Comparison of ENCODE assay signal across 8 cellular contexts in the genomic region with DNA sequence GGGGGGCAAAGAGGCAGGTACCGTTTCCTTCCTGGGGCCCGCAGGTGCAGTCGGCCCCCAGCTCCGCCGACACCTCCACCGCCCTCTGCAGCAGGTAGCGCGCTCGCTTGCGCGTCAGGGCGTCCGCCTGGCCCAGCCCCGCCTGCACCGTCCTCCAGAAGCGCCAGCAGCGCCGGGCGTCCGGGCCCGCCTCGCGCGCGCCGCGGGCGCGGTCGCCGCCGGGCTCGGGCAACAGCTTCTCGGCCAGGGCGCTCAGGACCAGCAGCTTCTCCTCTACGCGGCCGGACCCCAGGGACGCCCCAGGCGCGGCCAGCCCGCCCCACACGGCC. TPM values are rescaled to one million over a fixed set of nuclear protein-coding genes. Genes with fewer than 3 reads are reported as not detected.
A peak's percentile ranks its signal among the peaks of the same experiment; 100 is the strongest.
DNase-seq lines count a peak whose midpoint lies in the region; ATAC-seq and TF ChIP-seq lines count a peak whose summit lies in the region.

No MANE protein-coding gene starts in this region.

- H2AFZ ChIP-seq in GM23248 (peak overlapping the region; percentile 88), Karpas-422 (ENCODE audit: low read length) (peak overlapping the region; percentile 72)

- ATAC-seq in body of pancreas = peak; percentile 84

- no peaks in the 10 kb centered on the region for H3K4me1 ChIP-seq in GM23248 (ENCODE audit: insufficient read depth)
- peaks cover 49% of the 10 kb centered on the region for H3K4me1 ChIP-seq in Karpas-422 (ENCODE audit: low read length)
- peaks cover 21% of the 10 kb centered on the region for H3K4me1 ChIP-seq in body of pancreas

- H3K79me2 ChIP-seq in GM23248 (ENCODE audit: insufficient read depth) (peaks cover 26% of the 10 kb centered on the region), Karpas-422 (ENCODE audit: low read length) (peaks cover 49% of the 10 kb centered on the region)

- intact Hi-C loops in body of pancreas (cut with DNase I) = no loop called here

- no peaks in the 10 kb centered on the region for H3K9me3 ChIP-seq in GM23248 (ENCODE audit: low read depth)
- H3K9me3 ChIP-seq in Karpas-422 (ENCODE audit: low read length) = no peaks in the 10 kb centered on the region
- H3K9me3 ChIP-seq in body of pancreas = no peaks in the 10 kb centered on the region

- H3K9ac ChIP-seq in GM23248 (peak overlapping the region; percentile 79), Karpas-422 (ENCODE audit: low read length) (peak overlapping the region; percentile 85)

- H3K4me2 ChIP-seq in GM23248 (ENCODE audit: unreplicated experiment) (peak overlapping the region; percentile 89), Karpas-422 (ENCODE audit: low read depth, low read length, poor library complexity, severe bottlenecking) (peak overlapping the region; percentile 99)

- H3K36me3 ChIP-seq in GM23248 (ENCODE audit: low read depth) (no peaks in the 10 kb centered on the region), Karpas-422 (ENCODE audit: insufficient read depth, low read length) (no peaks in the 10 kb centered on the region), body of pancreas (replicated peaks in 1 of 2; ENCODE audit: insufficient read depth in 1 of 2, low read depth in 2 of 2) (no peaks in the 10 kb centered on the region), kidney epithelial cell (ENCODE audit: control insufficient read depth, insufficient read depth, low read length) (no peaks in the 10 kb centered on the region)

- H3F3A ChIP-seq in GM23248 (ENCODE audit: insufficient read depth) = peaks cover 10% of the 10 kb centered on the region

- peak; percentile 52 to 66 (median 54) for TF ChIP-seq POLR2A in body of pancreas (IDR thresholded peaks at IDR 0.05)

- TF ChIP-seq CTCF in GM12864 (IDR thresholded peaks at IDR 0.05; ENCODE audit: low read depth, low read length, missing control alignments) (no peak), body of pancreas (IDR thresholded peaks at IDR 0.05) (peak in 1 of 7 experiments; percentile 2), kidney epithelial cell (IDR thresholded peaks at IDR 0.05; ENCODE audit: insufficient read depth, low read length, poor library complexity, severe bottlenecking) (no peak)

- DNase-seq in GM12864 (ENCODE audit: low read depth) = no peak
- peak; percentile 80 for DNase-seq in GM23248
- DNase-seq in Karpas-422 = peak; percentile 91
- peak; percentile 33 to 88 (median 58) for DNase-seq in T-helper 2 cell
- peak; percentile 74 to 80 (median 77) for DNase-seq in body of pancreas
- DNase-seq in kidney epithelial cell (ENCODE audit: low read depth) = no peak
- peak; percentile 60 to 65 for DNase-seq in stimulated activated CD4-positive, alpha-beta T cell treated with anti-CD3 and anti-CD28 coated beads, Interleukin-1b, Interleukin-23, amount 100 ng/mL, for 4 hours (ENCODE audit: low read depth in 2 of 2)
- no peak for DNase-seq in MV-4-11 (lab: John Stamatoyannopoulos, UW)

- H3K4me3 ChIP-seq in GM12864 (ENCODE audit: low read depth, low read length) = peak overlapping the region; percentile 62
- H3K4me3 ChIP-seq in GM23248 = peak overlapping the region; percentile 92
- peak overlapping the region; percentile 97 for H3K4me3 ChIP-seq in Karpas-422 (ENCODE audit: low read length)
- peak overlapping the region; percentile 5 to 45 for H3K4me3 ChIP-seq in body of pancreas
- peak overlapping the region; percentile 61 for H3K4me3 ChIP-seq in kidney epithelial cell (ENCODE audit: low read depth, low read length)

- WGBS in GM23248 (ENCODE audit: low coverage in 1 of 2, low lambda C conversion rate in 2 of 2, missing lambda C conversion rate in 2 of 2), 2 experiments = 1% methylated on average over 19 to 39 of the region's 43 CpGs
- 0% methylated on average over 6 to 33 of the region's 43 CpGs for WGBS in body of pancreas, 2 donors

- in situ Hi-C loops in GM23248 (cut with MboI) = loop anchor here (25.0 kb wide), 1 partner anchor 259 kb away; no protein-coding TSS in a partner anchor

- H3K9me2 ChIP-seq in GM23248 (ENCODE audit: insufficient read depth) (no peaks in the 10 kb centered on the region), Karpas-422 (replicated peaks; ENCODE audit: insufficient read depth, low read length) (no peaks in the 10 kb centered on the region)

- H3K27ac ChIP-seq in GM23248 = peak overlapping the region; percentile 61
- peak overlapping the region; percentile 64 for H3K27ac ChIP-seq in Karpas-422 (ENCODE audit: low read length)
- H3K27ac ChIP-seq in body of pancreas = peak overlapping the region; percentile 86 to 97 (median 96)

- H4K20me1 ChIP-seq in GM23248 (ENCODE audit: insufficient read depth) (no peaks in the 10 kb centered on the region), Karpas-422 (ENCODE audit: insufficient read depth, low read depth, low read length) (no peaks in the 10 kb centered on the region)

- H3K27me3 ChIP-seq in GM23248 (replicated peaks; ENCODE audit: insufficient read depth) (no peaks in the 10 kb centered on the region), Karpas-422 (ENCODE audit: low read length) (no peaks in the 10 kb centered on the region), body of pancreas (no peaks in the 10 kb centered on the region), kidney epithelial cell (ENCODE audit: control insufficient read depth, insufficient read depth, low read length) (no peaks in the 10 kb centered on the region)

RNA-seq across cellular contexts. Expression of a gene that starts 0.9 kb away (rescaled TPM):
- 11.9 and 61.0 TPM in 2 replicates for total RNA-seq in GM23248 (2014; rRNA removed; shearing (Covaris generic))
- polyA plus RNA-seq in GM23248 (2016; fragmentation: Nextera tagmentation; extraction: Ambion mirVana) = 5.2 and 5.7 TPM in 2 replicates
- 27.9 and 70.9 TPM in 2 replicates for total RNA-seq in Karpas-422 (2014; rRNA removed; shearing (Covaris generic); ENCODE audit: low replicate concordance)
- total RNA-seq in body of pancreas (10 to 100 TPM; 30.6 to 32.0 TPM), kidney epithelial cell (17.3 and 22.1 TPM in 2 replicates)

Comparison
In these comparisons a context has a peak if more than half of its experiments do, and no peak if none do; other contexts are left out.
1. DNase-seq: peak in GM23248 (single experiment), Karpas-422 (single experiment), T-helper 2 cell (5 of 5), body of pancreas (4 of 4) and stimulated activated CD4-positive, alpha-beta T cell treated with anti-CD3 and anti-CD28 coated beads, Interleukin-1b, Interleukin-23, amount 100 ng/mL, for 4 hours (2 of 2); none in GM12864 (single experiment), kidney epithelial cell (single experiment) and MV-4-11 (single experiment).
2. H3K4me3 ChIP-seq: peak in every context shown above with its lines; median percentile 97 in Karpas-422; 92 in GM23248; 62 in GM12864; 61 in kidney epithelial cell; 25 in body of pancreas.
3. Peak in every context shown above with its lines, with median percentiles within 50 percentile points of each other: H3K27ac ChIP-seq.